Comparison of ENCODE assay signal across 9 cellular contexts in genomic region chr3:8768364-8769087, GRCh38. TPM values are rescaled to one million over a fixed set of nuclear protein-coding genes. Genes with fewer than 3 reads are reported as not detected.
DNase-seq lines count a peak whose midpoint lies in the region; ATAC-seq and TF ChIP-seq lines count a peak whose summit lies in the region.
"Had no signal": no experiment of that assay in that cellular context is flagged by ENCODE, and none has a peak within 500 bp of the region (broad histone marks: within the 10 kb centered on the region; RNA-seq: fewer than 3 reads in every experiment).

No MANE protein-coding gene starts in this region.

- peaks cover 2 to 16% (median 2%) of the 10 kb centered on the region in 3 donors for H3K27me3 Mint-ChIP-seq in immature natural killer cell (ENCODE audit: low read depth in 3 of 3)

- H3K27me3 ChIP-seq in GM23248 (replicated peaks; ENCODE audit: insufficient read depth) (no peaks in the 10 kb centered on the region), NT2/D1 (ENCODE audit: insufficient read depth, insufficient read length) (peaks cover 50% of the 10 kb centered on the region), tibial artery (peaks cover 0 to 24% of the 10 kb centered on the region in 2 donors)

- H3K79me2 ChIP-seq in GM23248 (ENCODE audit: insufficient read depth): peaks cover 57% of the 10 kb centered on the region

- H3K4me3 ChIP-seq in GM23248: peak overlapping the region; percentile 83
- peak overlapping the region; percentile 35 for H3K4me3 ChIP-seq in NT2/D1 (ENCODE audit: insufficient read length, low read depth)
- peak overlapping the region; percentile 28 to 45 for H3K4me3 ChIP-seq in tibial artery

- H3K36me3 ChIP-seq in GM23248 (ENCODE audit: low read depth) (peaks cover 8% of the 10 kb centered on the region; the same call in 1 of the 2 replicates), NT2/D1 (ENCODE audit: insufficient read depth, insufficient read length, low read length) (peaks cover 20% of the 10 kb centered on the region), tibial artery (no peaks in the 10 kb centered on the region)

- in situ Hi-C loops in GM23248 (cut with MboI): loop anchor here (25.0 kb wide), 1 partner anchor 544 kb away; no protein-coding TSS in a partner anchor

- 7 to 8% methylated on average over 32 to 34 of the region's 36 CpGs for WGBS in GM23248 (ENCODE audit: low coverage in 1 of 2, low lambda C conversion rate in 2 of 2, missing lambda C conversion rate in 2 of 2), 2 experiments

- no peak for TF ChIP-seq CTCF in tibial artery (IDR thresholded peaks at IDR 0.05)

- ATAC-seq in HG03469 (IDR thresholded peaks at IDR 0.05; ENCODE audit: unreplicated experiment): no peak

- H3K9me3 ChIP-seq in GM23248 (ENCODE audit: low read depth): no peaks in the 10 kb centered on the region
- no peaks in the 10 kb centered on the region for H3K9me3 ChIP-seq in NT2/D1 (ENCODE audit: insufficient read depth, low read length)
- no peaks in the 10 kb centered on the region for H3K9me3 ChIP-seq in tibial artery

- intact Hi-C loops in tibial artery (cut with DNase I; ENCODE audit: low total_unique reads): no loop called here

- H3K36me3 Mint-ChIP-seq in immature natural killer cell: no peaks in the 10 kb centered on the region

- H3K9ac ChIP-seq in GM23248 (peak overlapping the region; percentile 65), NT2/D1 (ENCODE audit: insufficient read length, low read depth) (peak overlapping the region; percentile 70)

- no peaks in the 10 kb centered on the region for H4K20me1 ChIP-seq in GM23248 (ENCODE audit: insufficient read depth)

- no peaks in the 10 kb centered on the region for H3K9me2 ChIP-seq in GM23248 (ENCODE audit: insufficient read depth)

- peak; percentile 3 for DNase-seq in NCI-H2171 treated with DMSO at 0.1 percent for 48 hours (lab: John Stamatoyannopoulos, UW)
- DNase-seq in NCI-H2171 (lab: John Stamatoyannopoulos, UW): no peak
- peak; percentile 55 for DNase-seq in GM23248
- DNase-seq in NT2/D1 (ENCODE audit: low read depth, low spot score): no peak
- peak; percentile 18 for DNase-seq in germinal center (ENCODE audit: low spot score)
- DNase-seq in tibial artery: no peak
- no peak for DNase-seq in immature natural killer cell

- H3K4me2 ChIP-seq in GM23248 (ENCODE audit: unreplicated experiment): peak overlapping the region; percentile 84

- H3K27ac ChIP-seq in GM23248 (peak overlapping the region; percentile 2; the same call in 1 of the 2 replicates), tibial artery (no peak overlapping the region)
- H3K27ac ChIP-seq: C4-2B had no signal

- H3K4me1 Mint-ChIP-seq in immature natural killer cell: peaks cover 8 to 9% of the 10 kb centered on the region in 2 donors

- H3K4me1 ChIP-seq in GM23248 (ENCODE audit: insufficient read depth) (peaks cover 48% of the 10 kb centered on the region), NT2/D1 (ENCODE audit: insufficient read depth, insufficient read length) (peaks cover 4% of the 10 kb centered on the region), tibial artery (peaks cover 0 to 29% (median 21%) of the 10 kb centered on the region in 4 donors)

- H3K4me3 Mint-ChIP-seq in immature natural killer cell: peak overlapping the region in 1 of 5 donors; percentile 7

- peaks cover 27% of the 10 kb centered on the region for H3F3A ChIP-seq in GM23248 (ENCODE audit: insufficient read depth)

- peak overlapping the region; percentile 83 for H2AFZ ChIP-seq in GM23248

- H3K27ac Mint-ChIP-seq in immature natural killer cell: no peak overlapping the region

- peaks cover 0 to 1% (median 0%) of the 10 kb centered on the region in 6 donors for H3K9me3 Mint-ChIP-seq in immature natural killer cell

RNA-seq across cellular contexts. Expression of gene OXTR, which starts 0.9 kb away (rescaled TPM):
- 269 and 340 TPM in 2 replicates for total RNA-seq in GM23248 (2014; rRNA removed; shearing (Covaris generic))
- polyA plus RNA-seq in GM23248 (2016; fragmentation: Nextera tagmentation; extraction: Ambion mirVana) (123 and 128 TPM in 2 replicates), immature natural killer cell (under 1 TPM in 1 of 3 donors, not detected in 2; 0.22 TPM)

RNA-seq across cellular contexts. Expression of gene CAV3, which starts 34.9 kb away (rescaled TPM):
- not detected in 2 replicates for total RNA-seq in GM23248 (2014; rRNA removed; shearing (Covaris generic))
- polyA plus RNA-seq in GM23248 (2016; fragmentation: Nextera tagmentation; extraction: Ambion mirVana) (0.15 TPM in 1 of 2 replicates, not detected in the other), immature natural killer cell (not detected)

Comparison
In these comparisons a context has a peak if more than half of its experiments do, and no peak if none do; other contexts are left out.
1. DNase-seq: peak in NCI-H2171 treated with DMSO at 0.1 percent for 48 hours (single experiment), GM23248 (single experiment) and germinal center (single experiment); none in NCI-H2171 (single experiment), NT2/D1 (single experiment), tibial artery (0 of 2) and immature natural killer cell (0 of 3).
2. RNA of gene OXTR, which starts 0.9 kb away (polyA plus RNA-seq): 123 to 128 TPM in GM23248; 0.22 TPM in immature natural killer cell; every median in the first group is over 100 times any median in the second.
3. Peak in every context shown above with its lines, with median percentiles within 50 percentile points of each other: H3K4me3 ChIP-seq.